2 cellular contexts compared by ENCODE assay signal in genomic region chr7:107486041-107486440, GRCh38.
TF ChIP-seq lines count a peak whose summit lies in the region.

No MANE protein-coding gene starts in this region.

TF ChIP-seq in HEK293, 187 proteins besides CTCF, POLR2A, EP300 and RAD21:
- TF ChIP-seq ZNF658 (tag by site-specific recombination; IDR thresholded peaks at IDR 0.05) (no peak), ZNF140 (tag by site-specific recombination; IDR thresholded peaks at IDR 0.05) (peak; percentile 28; the same call in 1 of the 2 replicates)

TF ChIP-seq in GM12878, 131 proteins besides CTCF, POLR2A, EP300 and RAD21:
- peak; percentile 23; the same call in 1 of the 2 replicates for TF ChIP-seq JUNB (IDR thresholded peaks at IDR 0.05)
- no peak for TF ChIP-seq CBX3 (IDR thresholded peaks at IDR 0.05; ENCODE audit: borderline replicate concordance, low read depth)
